In genomic region chr12:113822986-113823385, GRCh38 we compare ENCODE assay signal across 18 cellular contexts.
"Had no signal": no experiment of that assay in that cellular context is flagged by ENCODE, and none has a peak within 500 bp of the region (broad histone marks: within the 10 kb centered on the region; RNA-seq: fewer than 3 reads in every experiment).

No MANE protein-coding gene starts in this region.

- ATAC-seq: activated CD8-positive, alpha-beta T cell treated with anti-CD3 and anti-CD28 coated beads, Interleukin-2, amount 10 ng/mL, durations not matched to agents 7 days and 5 days; left lung; sciatic nerve had no signal

- H3K4me3 Mint-ChIP-seq: activated CD4-positive, alpha-beta T cell treated with anti-CD3 and anti-CD28 coated beads, Interleukin-2, amount 10 ng/mL, durations not matched to agents 7 days and 5 days; activated CD8-positive, alpha-beta T cell treated with anti-CD3 and anti-CD28 coated beads, Interleukin-2, amount 10 ng/mL, durations not matched to agents 7 days and 5 days; activated naive CD4-positive, alpha-beta T cell treated with anti-CD3 and anti-CD28 coated beads, Interleukin-2, amount 10 ng/mL, durations not matched to agents 7 days and 5 days; mesothelial cell of epicardium; stimulated activated naive CD8-positive, alpha-beta T cell treated with anti-CD3 and anti-CD28 coated beads, Interleukin-15, Interleukin-2, amounts not matched to agents 100 ng/mL and 50 ng/mL, for 24 hours had no signal

- DNase-seq: activated CD4-positive, alpha-beta T cell treated with anti-CD3 and anti-CD28 coated beads, Interleukin-2, amount 10 ng/mL, durations not matched to agents 7 days and 5 days; activated CD8-positive, alpha-beta memory T cell treated with anti-CD3 and anti-CD28 coated beads, Interleukin-2, amount 50 U/mL, for 4 hours; activated CD8-positive, alpha-beta T cell treated with anti-CD3 and anti-CD28 coated beads, Interleukin-2, amount 10 ng/mL, durations not matched to agents 7 days and 5 days; activated effector memory CD4-positive, alpha-beta T cell treated with Interleukin-2 at 50 U/mL for 16 hours; activated naive CD4-positive, alpha-beta T cell treated with anti-CD3 and anti-CD28 coated beads, Interleukin-2, amount 10 ng/mL, durations not matched to agents 7 days and 5 days; activated T-cell treated with anti-CD3 and anti-CD28 coated beads, Interleukin-2, amount 50 U/mL, for 48 hours; erythroblast; heart left ventricle; kidney; left lung; naive B cell; ovary; stimulated activated CD4-positive, alpha-beta T cell treated with anti-CD3 and anti-CD28 coated beads, Interleukin-4, amount 100 ng/mL, for 4 hours; transverse colon; uterus had no signal

- H3K36me3 Mint-ChIP-seq: activated naive CD4-positive, alpha-beta T cell treated with anti-CD3 and anti-CD28 coated beads, Interleukin-2, amount 10 ng/mL, durations not matched to agents 7 days and 5 days; mesothelial cell of epicardium had no signal

- H3K27me3 Mint-ChIP-seq: activated CD4-positive, alpha-beta T cell treated with anti-CD3 and anti-CD28 coated beads, Interleukin-2, amount 10 ng/mL, durations not matched to agents 7 days and 5 days; activated naive CD4-positive, alpha-beta T cell treated with anti-CD3 and anti-CD28 coated beads, Interleukin-2, amount 10 ng/mL, durations not matched to agents 7 days and 5 days; naive B cell; stimulated activated naive CD8-positive, alpha-beta T cell treated with anti-CD3 and anti-CD28 coated beads, Interleukin-15, Interleukin-2, amounts not matched to agents 100 ng/mL and 50 ng/mL, for 24 hours had no signal

- H3K27ac Mint-ChIP-seq: activated CD4-positive, alpha-beta T cell treated with anti-CD3 and anti-CD28 coated beads, Interleukin-2, amount 10 ng/mL, durations not matched to agents 7 days and 5 days; activated CD8-positive, alpha-beta T cell treated with anti-CD3 and anti-CD28 coated beads, Interleukin-2, amount 10 ng/mL, durations not matched to agents 7 days and 5 days; activated naive CD4-positive, alpha-beta T cell treated with anti-CD3 and anti-CD28 coated beads, Interleukin-2, amount 10 ng/mL, durations not matched to agents 7 days and 5 days; mesothelial cell of epicardium; stimulated activated naive CD8-positive, alpha-beta T cell treated with anti-CD3 and anti-CD28 coated beads, Interleukin-15, Interleukin-2, amounts not matched to agents 100 ng/mL and 50 ng/mL, for 24 hours had no signal

- H3K4me1 Mint-ChIP-seq: activated CD4-positive, alpha-beta T cell treated with anti-CD3 and anti-CD28 coated beads, Interleukin-2, amount 10 ng/mL, durations not matched to agents 7 days and 5 days; activated naive CD4-positive, alpha-beta T cell treated with anti-CD3 and anti-CD28 coated beads, Interleukin-2, amount 10 ng/mL, durations not matched to agents 7 days and 5 days; mesothelial cell of epicardium had no signal

- H3K9me3 Mint-ChIP-seq: activated CD4-positive, alpha-beta T cell treated with anti-CD3 and anti-CD28 coated beads, Interleukin-2, amount 10 ng/mL, durations not matched to agents 7 days and 5 days; activated naive CD4-positive, alpha-beta T cell treated with anti-CD3 and anti-CD28 coated beads, Interleukin-2, amount 10 ng/mL, durations not matched to agents 7 days and 5 days; mesothelial cell of epicardium; naive B cell; stimulated activated naive CD8-positive, alpha-beta T cell treated with anti-CD3 and anti-CD28 coated beads, Interleukin-15, Interleukin-2, amounts not matched to agents 100 ng/mL and 50 ng/mL, for 24 hours had no signal
